ENCODE assay signal across 1 cellular context in the genomic region with DNA sequence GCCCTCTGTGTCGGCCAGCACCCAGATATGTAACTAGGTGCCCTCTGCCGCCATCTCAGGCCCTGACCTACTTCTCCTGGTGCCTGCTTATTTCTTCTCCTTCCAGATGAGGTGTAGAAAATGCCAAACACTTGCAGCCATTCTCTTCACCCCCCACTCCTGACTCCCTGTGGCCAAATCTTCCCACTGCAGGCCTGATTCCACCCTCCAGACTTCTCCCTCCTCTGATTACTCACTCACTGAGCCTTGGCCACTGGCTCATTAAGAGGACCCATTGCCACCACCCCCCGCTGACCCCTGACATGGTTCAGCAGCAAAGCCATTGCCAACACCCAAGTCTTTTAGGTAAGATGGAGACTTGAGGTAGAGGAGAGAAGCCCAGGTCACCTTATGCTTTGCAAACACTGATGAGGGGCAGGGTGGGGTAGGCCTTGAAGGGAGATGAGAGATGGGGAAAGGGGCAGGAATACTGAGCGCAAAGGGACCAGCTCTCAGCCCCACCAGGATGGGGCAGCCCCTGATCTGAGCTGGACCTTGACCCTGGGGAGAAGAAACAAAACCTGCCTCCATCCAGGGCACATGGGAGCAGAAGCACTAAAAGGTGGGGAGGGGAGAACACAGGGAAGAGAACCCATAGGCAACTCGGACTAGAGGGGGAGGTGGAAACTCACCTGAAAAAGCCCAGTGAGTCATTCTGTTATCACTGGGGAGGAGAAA.
TF ChIP-seq lines count a peak whose summit lies in the region.

No MANE protein-coding gene starts in this region.

TF ChIP-seq in HCT116, 20 proteins besides CTCF, POLR2A, EP300 and RAD21:
- TF ChIP-seq EZH2 (IDR thresholded peaks at IDR 0.05) (no peak), TCF7L2 (IDR thresholded peaks at IDR 0.05; ENCODE audit: borderline replicate concordance, extremely low read depth, insufficient read depth, insufficient read length) (no peak), CBX3 (IDR thresholded peaks at IDR 0.05; ENCODE audit: low read depth) (no peak), JUND (IDR thresholded peaks at IDR 0.05) (no peak), SP1 (IDR thresholded peaks at IDR 0.05; ENCODE audit: low read depth) (no peak), ZNF274 (IDR thresholded peaks at IDR 0.05; ENCODE audit: low read depth, low read length) (no peak), SIN3A (IDR thresholded peaks at IDR 0.05; ENCODE audit: low read depth) (no peak), ELF1 (IDR thresholded peaks at IDR 0.05; ENCODE audit: borderline replicate concordance, low read depth) (no peak), EZH2phosphoT487 (IDR thresholded peaks at IDR 0.05; ENCODE audit: borderline replicate concordance) (no peak), FOSL1 (IDR thresholded peaks at IDR 0.05; ENCODE audit: low read depth) (no peak), CEBPB (IDR thresholded peaks at IDR 0.05; ENCODE audit: low read depth) (no peak), ZBTB33 (IDR thresholded peaks at IDR 0.05; ENCODE audit: extremely low read depth, insufficient replicate concordance, low read length) (no peak), POLR2AphosphoS5 (IDR thresholded peaks at IDR 0.05; ENCODE audit: low read depth, low read length) (no peak), YY1 (IDR thresholded peaks at IDR 0.05; ENCODE audit: extremely low read depth, insufficient replicate concordance, low read depth, low read length) (no peak), MAX (IDR thresholded peaks at IDR 0.05) (no peak), ZFX (IDR thresholded peaks at IDR 0.05) (no peak)
- TF ChIP-seq, protein P1, sequence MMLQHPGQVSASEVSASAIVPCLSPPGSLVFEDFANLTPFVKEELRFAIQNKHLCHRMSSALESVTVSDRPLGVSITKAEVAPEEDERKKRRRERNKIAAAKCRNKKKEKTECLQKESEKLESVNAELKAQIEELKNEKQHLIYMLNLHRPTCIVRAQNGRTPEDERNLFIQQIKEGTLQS (IDR thresholded peaks at IDR 0.05), result no peak
